Comparison of ENCODE assay signal across 20 cellular contexts in genomic region chr11:47495856-47496217, GRCh38. TPM values are rescaled to one million over a fixed set of nuclear protein-coding genes. Genes with fewer than 3 reads are reported as not detected.
"Had no signal": no experiment of that assay in that cellular context is flagged by ENCODE, and none has a peak within 500 bp of the region (broad histone marks: within the 10 kb centered on the region; RNA-seq: fewer than 3 reads in every experiment).

No MANE protein-coding gene starts in this region.

- H3K27ac ChIP-seq: adrenal gland, ovary, sigmoid colon, VCaP had no signal

- ATAC-seq: effector memory CD8-positive, alpha-beta T cell; foreskin keratinocyte; stimulated activated naive B cell treated with anti-CD40 and anti-IgM and Interleukin-4, amounts not matched to agents 10 μg/mL and 1 μg/mL and 100 μg/mL, for 72 hours had no signal

- H3K27me3 Mint-ChIP-seq: activated naive CD4-positive, alpha-beta T cell treated with anti-CD3 and anti-CD28 coated beads, Interleukin-2, amount 50 U/mL, for 24 hours; effector memory CD8-positive, alpha-beta T cell; naive B cell; stimulated activated naive B cell treated with anti-CD40 and anti-IgM and Interleukin-4, amounts not matched to agents 10 μg/mL and 1 μg/mL and 100 μg/mL, for 72 hours had no signal

- H3K27ac Mint-ChIP-seq: activated naive CD4-positive, alpha-beta T cell treated with anti-CD3 and anti-CD28 coated beads, Interleukin-2, amount 50 U/mL, for 24 hours; activated T-cell treated with anti-CD3 and anti-CD28 coated beads, Interleukin-2, amount 50 U/mL, for 72 hours; effector memory CD8-positive, alpha-beta T cell; naive B cell; stimulated activated naive B cell treated with anti-CD40 and anti-IgM and Interleukin-4, amounts not matched to agents 10 μg/mL and 1 μg/mL and 100 μg/mL, for 72 hours had no signal

- H3K4me3 ChIP-seq: adrenal gland, ovary, sigmoid colon, tibial artery had no signal

- H3K9me3 ChIP-seq: adrenal gland, ovary, sigmoid colon, tibial artery had no signal

- DNase-seq: activated CD4-positive, alpha-beta T cell treated with anti-CD3 and anti-CD28 coated beads, Interleukin-2, amount 50 U/mL, for 1 hour; activated CD4-positive, CD25-positive, alpha-beta regulatory T cell treated with anti-CD3 and anti-CD28 coated beads, Interleukin-2, amount 50 U/mL, for 72 hours; activated gamma-delta T cell; activated T-cell treated with anti-CD3 and anti-CD28 coated beads, Interleukin-2, amount 50 U/mL, for 72 hours; adrenal gland; dermis blood vessel endothelial cell; effector memory CD8-positive, alpha-beta T cell; foreskin keratinocyte; glutamatergic neuron; hippocampal formation; naive B cell; ovary; sigmoid colon; stimulated activated naive B cell treated with anti-CD40 and anti-IgM and Interleukin-4, amounts not matched to agents 10 μg/mL and 1 μg/mL and 100 μg/mL, for 72 hours; SW 1271; T-helper 2 cell; tibial artery had no signal

- H3K4me3 Mint-ChIP-seq: activated naive CD4-positive, alpha-beta T cell treated with anti-CD3 and anti-CD28 coated beads, Interleukin-2, amount 50 U/mL, for 24 hours; activated T-cell treated with anti-CD3 and anti-CD28 coated beads, Interleukin-2, amount 50 U/mL, for 72 hours; effector memory CD8-positive, alpha-beta T cell; naive B cell; stimulated activated naive B cell treated with anti-CD40 and anti-IgM and Interleukin-4, amounts not matched to agents 10 μg/mL and 1 μg/mL and 100 μg/mL, for 72 hours had no signal

- H3K9me3 Mint-ChIP-seq: activated naive CD4-positive, alpha-beta T cell treated with anti-CD3 and anti-CD28 coated beads, Interleukin-2, amount 50 U/mL, for 24 hours; activated T-cell treated with anti-CD3 and anti-CD28 coated beads, Interleukin-2, amount 50 U/mL, for 72 hours; effector memory CD8-positive, alpha-beta T cell; naive B cell; stimulated activated naive B cell treated with anti-CD40 and anti-IgM and Interleukin-4, amounts not matched to agents 10 μg/mL and 1 μg/mL and 100 μg/mL, for 72 hours had no signal

- H3K4me1 ChIP-seq: foreskin keratinocyte had no signal

- H3K36me3 ChIP-seq: adrenal gland, ovary had no signal

- H3K27me3 ChIP-seq: adrenal gland, foreskin keratinocyte, ovary, sigmoid colon, tibial artery had no signal

RNA-seq across cellular contexts. Expression of gene RAPSN, which starts 46.9 kb away (rescaled TPM):
- total RNA-seq: subcutaneous adipose tissue had no signal
